18 cellular contexts compared by ENCODE assay signal in genomic region chr14:61997146-61997545, GRCh38.
DNase-seq lines count a peak whose midpoint lies in the region; ATAC-seq and TF ChIP-seq lines count a peak whose summit lies in the region.
"Had no signal": no experiment of that assay in that cellular context is flagged by ENCODE, and none has a peak within 500 bp of the region (broad histone marks: within the 10 kb centered on the region; RNA-seq: fewer than 3 reads in every experiment).

No MANE protein-coding gene starts in this region.

- H3K4me3 ChIP-seq in thyroid gland (replicated peaks in 1 of 3): no peak overlapping the region

- intact Hi-C loops in thyroid gland (cut with DNase I): no loop called here

- no peak overlapping the region for H3K27ac ChIP-seq in thyroid gland
- H3K27ac ChIP-seq: HL-60 had no signal

- no peaks in the 10 kb centered on the region for H3K36me3 ChIP-seq in thyroid gland
- H3K36me3 ChIP-seq: BE2C had no signal

- H3K4me1 ChIP-seq in thyroid gland: no peaks in the 10 kb centered on the region
- H3K4me1 ChIP-seq: BE2C had no signal

- DNase-seq in HT1080 (ENCODE audit: low read depth) (peak; percentile 24), RKO (ENCODE audit: low spot score) (peak; percentile 3), kidney tubule cell (ENCODE audit: low spot score) (peak; percentile 64), thyroid gland (no peak)
- DNase-seq in stimulated activated CD4-positive, alpha-beta T cell treated with anti-CD3 and anti-CD28 coated beads, Interleukin-15, amount 100 ng/mL, for 24 hours: no peak
- DNase-seq: ACHN; BE2C; C1 segment of cervical spinal cord; CD4-positive, CD25-positive, alpha-beta regulatory T cell; CD8-positive, alpha-beta memory T cell; COR-L47; GF-D8; H9; KG1 had no signal

- ATAC-seq in HG02571 (IDR thresholded peaks at IDR 0.05; ENCODE audit: unreplicated experiment) (no peak), HG02642 (IDR thresholded peaks at IDR 0.05; ENCODE audit: poor library complexity, unreplicated experiment) (no peak)
- ATAC-seq: HepG2 had no signal

- no peak for TF ChIP-seq POLR2A in thyroid gland (IDR thresholded peaks at IDR 0.05)

- no peaks in the 10 kb centered on the region for H3K27me3 ChIP-seq in thyroid gland
- H3K27me3 ChIP-seq: BE2C had no signal

- TF ChIP-seq CTCF in thyroid gland (IDR thresholded peaks at IDR 0.05): no peak

- no peaks in the 10 kb centered on the region for H3K9me3 ChIP-seq in thyroid gland
- H3K9me3 ChIP-seq: BE2C had no signal

Comparison
In these comparisons a context has a peak if more than half of its experiments do, and no peak if none do; other contexts are left out.
1. DNase-seq: peak in HT1080 (single experiment), RKO (single experiment) and kidney tubule cell (single experiment); none in stimulated activated CD4-positive, alpha-beta T cell treated with anti-CD3 and anti-CD28 coated beads, Interleukin-15, amount 100 ng/mL, for 24 hours (single experiment) and thyroid gland (0 of 2).